ENCODE assay signal across 12 cellular contexts in the genomic region with DNA sequence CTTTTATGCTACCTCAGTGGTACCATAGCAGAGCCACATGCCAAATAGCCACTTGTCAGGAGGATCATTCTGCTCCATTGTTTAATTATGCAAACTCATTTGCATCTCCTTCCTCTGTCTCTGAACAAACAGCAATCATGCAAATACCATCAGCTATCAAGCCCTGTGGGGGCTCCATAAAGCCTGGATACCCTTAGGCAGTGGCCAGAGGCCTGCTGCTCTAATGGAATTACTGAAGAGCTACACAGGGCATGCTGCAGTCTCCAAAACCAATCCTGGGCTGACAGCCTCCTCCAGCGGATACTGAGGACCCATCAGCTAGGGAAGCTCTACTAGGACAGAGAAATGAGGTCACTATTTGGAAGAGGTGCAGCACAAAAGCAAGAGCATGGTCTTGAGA.
DNase-seq lines count a peak whose midpoint lies in the region; TF ChIP-seq lines count a peak whose summit lies in the region.
"Had no signal": no experiment of that assay in that cellular context is flagged by ENCODE, and none has a peak within 500 bp of the region (broad histone marks: within the 10 kb centered on the region; RNA-seq: fewer than 3 reads in every experiment).

No MANE protein-coding gene starts in this region.

- in situ Hi-C loops in GM23248 (cut with MboI) = no loop called here

- no peaks in the 10 kb centered on the region for H3K9me3 ChIP-seq in endodermal cell (ENCODE audit: control insufficient read depth, low read length)
- H3K9me3 ChIP-seq in neuronal stem cell (replicated peaks in 1 of 2; ENCODE audit: control insufficient read depth in 2 of 2, insufficient read depth in 1 of 2, low read depth in 1 of 2, low read length in 2 of 2) = peaks cover 0 to 7% of the 10 kb centered on the region in 2 donors
- H3K9me3 ChIP-seq in GM23248 (ENCODE audit: low read depth) = no peaks in the 10 kb centered on the region
- no peaks in the 10 kb centered on the region for H3K9me3 ChIP-seq in CD8-positive, alpha-beta memory T cell (ENCODE audit: low read length)

- no peak overlapping the region for H4K91ac ChIP-seq in neuronal stem cell (ENCODE audit: low read depth, low read length, poor library complexity)

- H2BK120ac ChIP-seq in neuronal stem cell (ENCODE audit: low read depth, low read length) = no peak overlapping the region

- H2AFZ ChIP-seq in neuronal stem cell (ENCODE audit: low read length) = no peak overlapping the region
- H2AFZ ChIP-seq in GM23248 = no peak overlapping the region

- peaks cover 11% of the 10 kb centered on the region for H3K4me1 Mint-ChIP-seq in endodermal cell
- no peaks in the 10 kb centered on the region for H3K4me1 Mint-ChIP-seq in CD8-positive, alpha-beta memory T cell
- H3K4me1 Mint-ChIP-seq: B cell had no signal

- H3K36me3 Mint-ChIP-seq in endodermal cell (ENCODE audit: low read depth) = no peaks in the 10 kb centered on the region
- H3K36me3 Mint-ChIP-seq in CD8-positive, alpha-beta memory T cell = no peaks in the 10 kb centered on the region

- H3K4ac ChIP-seq in neuronal stem cell (ENCODE audit: low read length) = no peak overlapping the region

- POLR2A ChIA-PET in CD8-positive, alpha-beta memory T cell (lab: Charles Lee) = no interaction called here

- 59% methylated on average over 1 of the region's 1 CpG; no CpG with 5 or more reads in 1 of the 2 experiments for WGBS in endodermal cell (ENCODE audit: insufficient coverage in 1 of 2, insufficient read length in 1 of 2), 2 experiments
- no CpG with 5 or more reads among the region's 1 CpG for WGBS in neuronal stem cell (ENCODE audit: extremely low coverage in 2 of 2, insufficient read length in 2 of 2, insufficient replicate concordance in 1 of 2), 2 donors
- 6 to 21% methylated on average over 1 of the region's 1 CpG for WGBS in GM23248 (ENCODE audit: low coverage in 1 of 2, low lambda C conversion rate in 2 of 2, missing lambda C conversion rate in 2 of 2), 2 experiments

- H3K9ac ChIP-seq in endodermal cell (ENCODE audit: extremely low read depth, low read length, poor library complexity, severe bottlenecking) (no peak overlapping the region), neuronal stem cell (ENCODE audit: low read depth, low read length, poor library complexity) (no peak overlapping the region), GM23248 (no peak overlapping the region)

- H4K20me1 ChIP-seq in GM23248 (ENCODE audit: insufficient read depth) = no peaks in the 10 kb centered on the region

- no peak overlapping the region for H2BK15ac ChIP-seq in neuronal stem cell (ENCODE audit: low read length)

- H3K27me3 Mint-ChIP-seq in endodermal cell (ENCODE audit: insufficient read depth) = peaks cover 58% of the 10 kb centered on the region
- peaks cover 15 to 25% of the 10 kb centered on the region in 2 donors for H3K27me3 Mint-ChIP-seq in CD8-positive, alpha-beta memory T cell

- H3K4me2 ChIP-seq in neuronal stem cell (ENCODE audit: insufficient read depth, low read length, poor library complexity, severe bottlenecking) (no peak overlapping the region), GM23248 (ENCODE audit: unreplicated experiment) (no peak overlapping the region)

- H3K23ac ChIP-seq in neuronal stem cell (ENCODE audit: low read depth, low read length, poor library complexity) = no peak overlapping the region

- no peak overlapping the region for H3K4me3 Mint-ChIP-seq in endodermal cell
- no peak overlapping the region for H3K4me3 Mint-ChIP-seq in CD8-positive, alpha-beta memory T cell
- H3K4me3 Mint-ChIP-seq: B cell; CD4-positive, alpha-beta T cell had no signal

- no peak overlapping the region for H4K8ac ChIP-seq in neuronal stem cell (ENCODE audit: low read depth, low read length)

- H3K27ac Mint-ChIP-seq in endodermal cell = no peak overlapping the region
- no peak overlapping the region for H3K27ac Mint-ChIP-seq in CD8-positive, alpha-beta memory T cell
- H3K27ac Mint-ChIP-seq: B cell; CD4-positive, alpha-beta T cell had no signal

- no peak overlapping the region for H3K14ac ChIP-seq in neuronal stem cell (ENCODE audit: low read length)

- H3K27me3 ChIP-seq in H7 (ENCODE audit: control insufficient read depth, insufficient read depth, low read length) = peaks cover 1% of the 10 kb centered on the region; the same call in 1 of the 2 replicates
- H3K27me3 ChIP-seq in endodermal cell (ENCODE audit: control insufficient read depth, insufficient read depth, low read length, poor library complexity, severe bottlenecking) = peaks cover 13% of the 10 kb centered on the region
- no peaks in the 10 kb centered on the region for H3K27me3 ChIP-seq in neuronal stem cell (ENCODE audit: control insufficient read depth in 3 of 3, insufficient read depth in 3 of 3, low read depth in 1 of 3, low read length in 3 of 3)
- no peaks in the 10 kb centered on the region for H3K27me3 ChIP-seq in GM23248 (replicated peaks; ENCODE audit: insufficient read depth)
- H3K27me3 ChIP-seq in CD8-positive, alpha-beta memory T cell (ENCODE audit: insufficient read depth, low read length, poor library complexity, severe bottlenecking) = no peaks in the 10 kb centered on the region

- no peak overlapping the region for H2AK5ac ChIP-seq in neuronal stem cell (ENCODE audit: low read depth, low read length)

- no peaks in the 10 kb centered on the region for H3K79me1 ChIP-seq in neuronal stem cell (ENCODE audit: low read depth, low read length)

- no peaks in the 10 kb centered on the region for H3K36me3 ChIP-seq in H7 (replicated peaks; ENCODE audit: control insufficient read depth, insufficient read depth, low read length)
- H3K36me3 ChIP-seq in endodermal cell (ENCODE audit: control insufficient read depth, insufficient read depth, low read length) = no peaks in the 10 kb centered on the region
- H3K36me3 ChIP-seq in neuronal stem cell (replicated peaks in 1 of 2; ENCODE audit: control insufficient read depth in 2 of 2, insufficient read depth in 2 of 2, low read length in 2 of 2) = no peaks in the 10 kb centered on the region
- no peaks in the 10 kb centered on the region for H3K36me3 ChIP-seq in GM23248 (ENCODE audit: low read depth)
- H3K36me3 ChIP-seq in CD8-positive, alpha-beta memory T cell (ENCODE audit: insufficient read depth, low read length) = no peaks in the 10 kb centered on the region

- H3K9me2 ChIP-seq in GM23248 (ENCODE audit: insufficient read depth) = no peaks in the 10 kb centered on the region

- H2BK5ac ChIP-seq in neuronal stem cell (ENCODE audit: low read length) = peak overlapping the region; percentile 33

- DNase-seq in H7 (peak; percentile 26), NCI-H526 treated with DMSO at 0.1 percent for 48 hours (lab: John Stamatoyannopoulos, UW) (peak; percentile 85), endodermal cell (peak; percentile 60), neuronal stem cell (ENCODE audit: low spot score) (no peak), DMS 273 (lab: John Stamatoyannopoulos, UW; ENCODE audit: unreplicated experiment) (no peak), GM23248 (no peak), activated gamma-delta T cell treated with Interleukin-2 at 50 U/mL for 16 hours (no peak)
- no peak for DNase-seq in CD8-positive, alpha-beta memory T cell
- DNase-seq: CD4-positive, alpha-beta T cell had no signal

- no peak for TF ChIP-seq CTCF in endodermal cell (conservative IDR thresholded peaks at IDR 0.05)

- H3K4me1 ChIP-seq in endodermal cell (ENCODE audit: control insufficient read depth, insufficient read depth, low read length) = no peaks in the 10 kb centered on the region
- H3K4me1 ChIP-seq in neuronal stem cell (ENCODE audit: control insufficient read depth in 2 of 2, insufficient read depth in 1 of 2, low read depth in 1 of 2, low read length in 2 of 2) = peaks cover 11 to 25% of the 10 kb centered on the region in 2 donors
- no peaks in the 10 kb centered on the region for H3K4me1 ChIP-seq in GM23248 (ENCODE audit: insufficient read depth)
- H3K4me1 ChIP-seq in CD8-positive, alpha-beta memory T cell (ENCODE audit: insufficient read depth, low read length) = no peaks in the 10 kb centered on the region

- H2BK12ac ChIP-seq in neuronal stem cell (ENCODE audit: low read length) = no peak overlapping the region

- H3K4me3 ChIP-seq in H7 (ENCODE audit: insufficient read depth, low read depth, low read length) (no peak overlapping the region), endodermal cell (ENCODE audit: low read length) (no peak overlapping the region), neuronal stem cell (ENCODE audit: low read length in 2 of 2) (no peak overlapping the region), GM23248 (no peak overlapping the region)
- H3K4me3 ChIP-seq in CD8-positive, alpha-beta memory T cell (ENCODE audit: low read length) = no peak overlapping the region
- H3K4me3 ChIP-seq: GM12878, K562 had no signal

- H3K27ac ChIP-seq in endodermal cell (ENCODE audit: low read depth, low read length) (no peak overlapping the region), neuronal stem cell (replicated peaks; ENCODE audit: low read length) (no peak overlapping the region), GM23248 (no peak overlapping the region)
- H3K27ac ChIP-seq in CD8-positive, alpha-beta memory T cell (ENCODE audit: low read depth, low read length) = no peak overlapping the region

- H3K18ac ChIP-seq in neuronal stem cell (ENCODE audit: low read length) = no peak overlapping the region

- no peaks in the 10 kb centered on the region for H3F3A ChIP-seq in GM23248 (ENCODE audit: insufficient read depth)

- CTCF ChIA-PET in CD8-positive, alpha-beta memory T cell (lab: Charles Lee) = no interaction called here

- H3K79me2 ChIP-seq in GM23248 (ENCODE audit: insufficient read depth) = no peaks in the 10 kb centered on the region

- H3K9me3 Mint-ChIP-seq in endodermal cell = peaks cover 7% of the 10 kb centered on the region
- H3K9me3 Mint-ChIP-seq in CD8-positive, alpha-beta memory T cell = peaks cover 2 to 22% (median 7%) of the 10 kb centered on the region in 5 donors

Comparison
In these comparisons a context has a peak if more than half of its experiments do, and no peak if none do; other contexts are left out.
1. DNase-seq: peak in H7 (single experiment), NCI-H526 treated with DMSO at 0.1 percent for 48 hours (single experiment) and endodermal cell (single experiment); none in neuronal stem cell (single experiment), DMS 273 (single experiment), GM23248 (single experiment), CD8-positive, alpha-beta memory T cell (0 of 5) and activated gamma-delta T cell treated with Interleukin-2 at 50 U/mL for 16 hours (single experiment).